In the genomic region with DNA sequence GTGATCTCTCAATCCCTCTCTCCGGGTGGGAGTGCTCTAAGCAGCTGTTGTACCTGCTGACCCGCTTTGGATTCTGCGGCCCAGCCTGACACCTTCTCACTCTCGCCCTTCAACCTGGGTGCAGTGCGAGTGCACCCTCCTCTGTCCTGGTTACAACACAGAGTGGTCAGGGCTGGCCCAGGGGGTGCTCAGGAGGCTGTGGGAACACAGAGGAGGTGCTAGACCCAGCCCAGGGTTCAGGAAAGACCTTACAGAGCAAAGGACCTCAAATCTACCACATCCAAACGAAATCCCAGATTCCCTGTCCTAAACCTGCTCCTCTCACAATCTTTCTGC, we compare ENCODE assay signal across 8 cellular contexts. TPM values are rescaled to one million over a fixed set of nuclear protein-coding genes. Genes with fewer than 3 reads are reported as not detected.
DNase-seq lines count a peak whose midpoint lies in the region; ATAC-seq, FAIRE-seq and TF ChIP-seq lines count a peak whose summit lies in the region.

No MANE protein-coding gene starts in this region.

- no peak for FAIRE-seq in astrocyte (lab: Jason Lieb, UNC)

- H3K27ac Mint-ChIP-seq in activated naive CD4-positive, alpha-beta T cell treated with anti-CD3 and anti-CD28 coated beads, Interleukin-2, amount 10 ng/mL, durations not matched to agents 7 days and 5 days, result peak overlapping the region; percentile 69
- H3K27ac Mint-ChIP-seq in astrocyte (ENCODE audit: unreplicated experiment), result peak overlapping the region; percentile 85
- peak overlapping the region; percentile 82 for H3K27ac Mint-ChIP-seq in type B pancreatic cell

- peaks cover 8% of the 10 kb centered on the region for H3K27me3 Mint-ChIP-seq in activated naive CD4-positive, alpha-beta T cell treated with anti-CD3 and anti-CD28 coated beads, Interleukin-2, amount 10 ng/mL, durations not matched to agents 7 days and 5 days
- H3K27me3 Mint-ChIP-seq in astrocyte (ENCODE audit: low read depth, unreplicated experiment), result peaks cover 4% of the 10 kb centered on the region
- H3K27me3 Mint-ChIP-seq in type B pancreatic cell, result no peaks in the 10 kb centered on the region

- H3K9me3 ChIP-seq in astrocyte (ENCODE audit: insufficient read depth, low read depth, low read length) (peaks cover 7% of the 10 kb centered on the region), left lung (no peaks in the 10 kb centered on the region)

- no peaks in the 10 kb centered on the region for H4K20me1 ChIP-seq in astrocyte (ENCODE audit: insufficient read depth, low read length)

- CTCF ChIA-PET in activated naive CD4-positive, alpha-beta T cell treated with anti-CD3 and anti-CD28 coated beads, Interleukin-2, amount 10 ng/mL, durations not matched to agents 7 days and 5 days (lab: Charles Lee), result no interaction called here

- H3K79me2 ChIP-seq in astrocyte (ENCODE audit: insufficient read depth, low read length), result no peaks in the 10 kb centered on the region

- H3K9me3 Mint-ChIP-seq in activated naive CD4-positive, alpha-beta T cell treated with anti-CD3 and anti-CD28 coated beads, Interleukin-2, amount 10 ng/mL, durations not matched to agents 7 days and 5 days, result peaks cover 7% of the 10 kb centered on the region
- H3K9me3 Mint-ChIP-seq in astrocyte (ENCODE audit: unreplicated experiment) (peaks cover 8% of the 10 kb centered on the region), type B pancreatic cell (no peaks in the 10 kb centered on the region)

- peak overlapping the region; percentile 100 for H2AFZ ChIP-seq in astrocyte (ENCODE audit: low read depth, low read length)

- no peak for DNase-seq in activated naive CD4-positive, alpha-beta T cell treated with anti-CD3 and anti-CD28 coated beads, Interleukin-2, amount 10 ng/mL, durations not matched to agents 7 days and 5 days
- DNase-seq in activated naive CD4-positive, alpha-beta T cell (lab: John Stamatoyannopoulos, UW), result no peak
- DNase-seq in astrocyte (ENCODE audit: low read depth), result no peak
- DNase-seq in left lung, result peak in 1 of 2 donors; percentile 67
- DNase-seq in type B pancreatic cell (ENCODE audit: extremely low spot score, unreplicated experiment), result no peak
- no peak for DNase-seq in GM20000 (ENCODE audit: low spot score)
- DNase-seq in C1 segment of cervical spinal cord (lab: John Stamatoyannopoulos, UW), result no peak

- H3K27ac ChIP-seq in astrocyte (ENCODE audit: low read depth, low read length) (no peak overlapping the region), left lung (peak overlapping the region in 1 of 2 donors; percentile 65)

- peak overlapping the region; percentile 83 for H3K4me3 Mint-ChIP-seq in activated naive CD4-positive, alpha-beta T cell treated with anti-CD3 and anti-CD28 coated beads, Interleukin-2, amount 10 ng/mL, durations not matched to agents 7 days and 5 days
- H3K4me3 Mint-ChIP-seq in astrocyte (ENCODE audit: unreplicated experiment) (peak overlapping the region; percentile 90), type B pancreatic cell (peak overlapping the region; percentile 93)

- TF ChIP-seq CTCF in astrocyte (IDR thresholded peaks at IDR 0.05; ENCODE audit: insufficient read depth, low read depth, low read length), result no peak
- TF ChIP-seq CTCF in left lung (IDR thresholded peaks at IDR 0.05), result no peak
- TF ChIP-seq CTCF in type B pancreatic cell (conservative IDR thresholded peaks at IDR 0.05), result no peak
- TF ChIP-seq CTCF in GM20000 (IDR thresholded peaks at IDR 0.05; ENCODE audit: extremely low read depth, missing control alignments), result no peak

- H3K36me3 ChIP-seq in astrocyte (ENCODE audit: insufficient read depth, low read length) (no peaks in the 10 kb centered on the region), left lung (no peaks in the 10 kb centered on the region)

- H3K36me3 Mint-ChIP-seq in activated naive CD4-positive, alpha-beta T cell treated with anti-CD3 and anti-CD28 coated beads, Interleukin-2, amount 10 ng/mL, durations not matched to agents 7 days and 5 days, result peaks cover 3% of the 10 kb centered on the region
- peaks cover 9% of the 10 kb centered on the region for H3K36me3 Mint-ChIP-seq in astrocyte (ENCODE audit: low read depth, unreplicated experiment)
- no peaks in the 10 kb centered on the region for H3K36me3 Mint-ChIP-seq in type B pancreatic cell

- H3K4me3 ChIP-seq in astrocyte (ENCODE audit: insufficient read depth, low read depth, low read length) (peak overlapping the region; percentile 74), left lung (peak overlapping the region; percentile 62 to 72)

- H3K27me3 ChIP-seq in astrocyte (ENCODE audit: insufficient read depth, low read length), result no peaks in the 10 kb centered on the region
- H3K27me3 ChIP-seq in left lung, result peaks cover 0 to 11% of the 10 kb centered on the region in 2 donors

- H3K4me1 Mint-ChIP-seq in activated naive CD4-positive, alpha-beta T cell treated with anti-CD3 and anti-CD28 coated beads, Interleukin-2, amount 10 ng/mL, durations not matched to agents 7 days and 5 days, result peaks cover 16% of the 10 kb centered on the region
- H3K4me1 Mint-ChIP-seq in astrocyte (ENCODE audit: low read depth, unreplicated experiment) (peaks cover 4% of the 10 kb centered on the region), type B pancreatic cell (ENCODE audit: unreplicated experiment) (peaks cover 10% of the 10 kb centered on the region)

- intact Hi-C loops in left lung (cut with DNase I), result no loop called here

- H3K9ac ChIP-seq in astrocyte (ENCODE audit: low read length), result peak overlapping the region; percentile 71

- H3K4me1 ChIP-seq in astrocyte (ENCODE audit: insufficient read depth, low read length), result no peaks in the 10 kb centered on the region
- peaks cover 4 to 24% of the 10 kb centered on the region in 2 donors for H3K4me1 ChIP-seq in left lung

- H3K4me2 ChIP-seq in astrocyte (ENCODE audit: low read length), result peak overlapping the region; percentile 96

- peak; percentile 21 for ATAC-seq in left lung
- ATAC-seq in HG03342 (IDR thresholded peaks at IDR 0.05; ENCODE audit: unreplicated experiment), result no peak

RNA-seq across cellular contexts. Expression of a gene that starts 23.7 kb away (rescaled TPM):
- 14.3 and 15.1 TPM in 2 replicates for total RNA-seq in astrocyte
- 10 to 100 TPM in 1 of 2 donors, 1 to 10 TPM in 1; 9.4 to 13.3 TPM for total RNA-seq in left lung
- 7.9 and 14.0 TPM in 2 replicates for total RNA-seq in type B pancreatic cell (ENCODE audit: low replicate concordance)

RNA-seq across cellular contexts. Expression of a gene that starts 35.5 kb away (rescaled TPM):
- not detected in 2 replicates for total RNA-seq in astrocyte
- 10 to 100 TPM in 1 of 2 donors, not detected in 1; 11.0 TPM for total RNA-seq in left lung
- total RNA-seq in type B pancreatic cell (ENCODE audit: low replicate concordance), result not detected in 2 replicates

RNA-seq across cellular contexts. Expression of a gene that starts 51.9 kb away (rescaled TPM):
- total RNA-seq in astrocyte, result not detected in 2 replicates
- 10 to 100 TPM; 13.4 to 59.9 TPM for total RNA-seq in left lung
- total RNA-seq in type B pancreatic cell (ENCODE audit: low replicate concordance), result not detected in 2 replicates

Comparison
In these comparisons a context has a peak if more than half of its experiments do, and no peak if none do; other contexts are left out.
1. RNA of a gene that starts 51.9 kb away (total RNA-seq): 13.4 to 59.9 TPM in left lung; not detected in astrocyte and not detected in type B pancreatic cell; every median in the first group is over 10 times any median in the second.
2. Peak in every context shown above with its lines, with median percentiles within 50 percentile points of each other: H3K27ac Mint-ChIP-seq and H3K4me3 Mint-ChIP-seq.